In genomic region chr22:44340271-44341239, GRCh38 we compare ENCODE assay signal across 21 cellular contexts. TPM values are rescaled to one million over a fixed set of nuclear protein-coding genes. Genes with fewer than 3 reads are reported as not detected.
DNase-seq lines count a peak whose midpoint lies in the region; ATAC-seq and TF ChIP-seq lines count a peak whose summit lies in the region.
"Had no signal": no experiment of that assay in that cellular context is flagged by ENCODE, and none has a peak within 500 bp of the region (broad histone marks: within the 10 kb centered on the region; RNA-seq: fewer than 3 reads in every experiment).

No MANE protein-coding gene starts in this region.

- 0 out of 4 replicates have a peak overlapping the region, but pooled peaks of 1 of the 2 experiments have one; percentile 28 for H4K8ac ChIP-seq in IMR-90 (ENCODE audit: low read depth in 2 of 2, low read length in 2 of 2)

- H3K4me3 ChIP-seq in IMR-90 (ENCODE audit: insufficient read depth, low read depth, low read length) (no peak overlapping the region), gastroesophageal sphincter (no peak overlapping the region)
- H3K4me3 ChIP-seq: heart left ventricle, left ventricle myocardium inferior, psoas muscle, upper lobe of left lung had no signal

- peaks cover 2% of the 10 kb centered on the region; the same call in 1 of the 2 replicates for H3K27me3 ChIP-seq in IMR-90 (ENCODE audit: control insufficient read depth, insufficient read depth, low read length)
- no peaks in the 10 kb centered on the region for H3K27me3 ChIP-seq in gastroesophageal sphincter
- H3K27me3 ChIP-seq: heart left ventricle, upper lobe of left lung had no signal

- TF ChIP-seq EP300 in gastroesophageal sphincter (IDR thresholded peaks at IDR 0.05), result no peak

- peak overlapping the region; percentile 19; the same call in 1 of the 2 replicates for H4K91ac ChIP-seq in IMR-90 (ENCODE audit: insufficient read depth, low read depth, low read length)

- TF ChIP-seq POLR2A in IMR-90 (IDR thresholded peaks at IDR 0.05; ENCODE audit: low read depth, low read length), result no peak
- no peak for TF ChIP-seq POLR2A in gastroesophageal sphincter (IDR thresholded peaks at IDR 0.05)

- H3K56ac ChIP-seq in IMR-90 (ENCODE audit: extremely low read depth, insufficient read depth, low read length), result no peak overlapping the region

- H3K36me3 ChIP-seq in IMR-90 (ENCODE audit: control insufficient read depth, insufficient read depth, low read length) (no peaks in the 10 kb centered on the region), gastroesophageal sphincter (no peaks in the 10 kb centered on the region)
- H3K36me3 ChIP-seq: heart left ventricle, left ventricle myocardium inferior, upper lobe of left lung had no signal

- TF ChIP-seq CTCF in IMR-90 (conservative IDR thresholded peaks at IDR 0.05; ENCODE audit: low read depth, low read length), result no peak
- TF ChIP-seq CTCF in gastroesophageal sphincter (IDR thresholded peaks at IDR 0.05), result no peak

- peak overlapping the region; percentile 58; the same call in 1 of the 2 replicates for H3K4ac ChIP-seq in IMR-90 (ENCODE audit: low read depth, low read length)

- H3K14ac ChIP-seq in IMR-90 (replicated peaks; ENCODE audit: low read depth, low read length), result no peak overlapping the region

- intact Hi-C loops in IMR-90 (cut with micrococcal nuclease), result no loop called here

- no peak overlapping the region for H2AK9ac ChIP-seq in IMR-90 (replicated peaks; ENCODE audit: low read depth, low read length, poor library complexity)

- WGBS in IMR-90 (ENCODE audit: extremely low coverage in 2 of 2, insufficient read length in 1 of 2), 2 experiments, result 84% methylated on average over 12 of the region's 21 CpGs; no CpG with 5 or more reads in 1 of the 2 experiments
- WGBS in gastroesophageal sphincter (ENCODE audit: low coverage in 1 of 2), 2 donors, result 72% methylated on average over 2 of the region's 21 CpGs; no CpG with 5 or more reads in 1 of the 2 donors

- dilution Hi-C loops in IMR-90 (cut with HindIII; ENCODE audit: low sequenced_read_pairs, unreplicated experiment), result no loop called here

- H2BK20ac ChIP-seq in IMR-90 (ENCODE audit: low read depth, low read length), result 0 out of 2 replicates have a peak overlapping the region, but pooled peaks have one; percentile 35

- CTCF ChIA-PET in IMR-90 (lab: Yijun Ruan, JAX), result interaction anchor here (1.2 kb wide), 1 partner anchor 9 kb away, joined by 3 read pairs; no protein-coding TSS in a partner anchor

- no peak for TF ChIP-seq RAD21 in IMR-90 (IDR thresholded peaks at IDR 0.05; ENCODE audit: low read length)

- POLR2A ChIA-PET in IMR-90 (lab: Charles Lee; ENCODE audit: unreplicated experiment), result no interaction called here

- H2BK15ac ChIP-seq in IMR-90 (ENCODE audit: low read depth, low read length), result no peak overlapping the region

- 0 out of 2 replicates have a peak, but pooled peaks cover 3% of the 10 kb centered on the region for H4K20me1 ChIP-seq in IMR-90 (ENCODE audit: insufficient read depth, low read length)

- H4K5ac ChIP-seq in IMR-90 (ENCODE audit: low read depth, low read length), result no peak overlapping the region

- no peak overlapping the region for H2BK5ac ChIP-seq in IMR-90 (ENCODE audit: low read depth, low read length, poor library complexity, severe bottlenecking)

- no peak overlapping the region for H3K27ac ChIP-seq in IMR-90 (ENCODE audit: insufficient read depth, low read length)
- peak overlapping the region in 3 of 4 donors; percentile 61 to 77 (median 76) for H3K27ac ChIP-seq in gastroesophageal sphincter
- H3K27ac ChIP-seq: 22Rv1, psoas muscle, upper lobe of left lung had no signal

- H3K9me3 ChIP-seq in IMR-90 (ENCODE audit: control insufficient read depth, insufficient read depth, low read length), result no peaks in the 10 kb centered on the region
- H3K9me3 ChIP-seq in gastroesophageal sphincter, result no peaks in the 10 kb centered on the region
- H3K9me3 ChIP-seq: heart left ventricle, left ventricle myocardium inferior, psoas muscle, upper lobe of left lung had no signal

- no peak overlapping the region for H3K9ac ChIP-seq in IMR-90 (ENCODE audit: low read depth, low read length)

- ATAC-seq in IMR-90 (ENCODE audit: low read depth) (no peak), gastroesophageal sphincter (no peak)
- ATAC-seq: activated naive CD4-positive, alpha-beta T cell treated with anti-CD3 and anti-CD28 coated beads, Interleukin-2, amount 50 U/mL, for 72 hours; activated T-cell treated with anti-CD3 and anti-CD28 coated beads, Interleukin-2, amount 50 U/mL, for 4 hours; Panc1 had no signal

- DNase-seq in DMS 273 (lab: John Stamatoyannopoulos, UW; ENCODE audit: unreplicated experiment) (peak; percentile 70), DMS 273 treated with DMSO at 0.1 percent for 48 hours (lab: John Stamatoyannopoulos, UW) (no peak), IMR-90 (no peak), NCI-H446 treated with DMSO at 0.1 percent for 48 hours (lab: John Stamatoyannopoulos, UW) (peak; percentile 5)
- DNase-seq in activated naive CD4-positive, alpha-beta T cell treated with Interleukin-2 at 50 U/mL for 16 hours, result no peak
- DNase-seq in stimulated activated naive CD4-positive, alpha-beta T cell (lab: John Stamatoyannopoulos, UW), result no peak
- no peak for DNase-seq in stimulated activated CD4-positive, alpha-beta T cell treated with anti-CD3 and anti-CD28 coated beads, Interleukin-2, amount 100 ng/mL, for 48 hours
- DNase-seq: activated B cell treated with CpG ODN at 0.5 μM for 24 hours; activated T-cell treated with anti-CD3 and anti-CD28 coated beads, Interleukin-2, amount 50 U/mL, for 4 hours; DND-41; heart left ventricle; left ventricle myocardium inferior; psoas muscle; stimulated activated CD4-positive, alpha-beta T cell treated with anti-CD3 and anti-CD28 coated beads, Interleukin-4, amount 100 ng/mL, for 4 hours; upper lobe of left lung had no signal

- no peak overlapping the region for H3K4me2 ChIP-seq in IMR-90 (ENCODE audit: low read depth, low read length)

- 0 out of 2 replicates have a peak, but pooled peaks cover 8% of the 10 kb centered on the region for H3K9me1 ChIP-seq in IMR-90 (ENCODE audit: insufficient read depth, low read length)

- in situ Hi-C loops in IMR-90 (cut with MboI; ENCODE audit: low sequenced_read_pairs), result no loop called here

- BruUV-seq in IMR-90 (replicated peaks; lab: Mats Ljungman, UMichigan), result no TSS peak

- H3K18ac ChIP-seq in IMR-90 (ENCODE audit: low read depth, low read length), result no peak overlapping the region; the same call in 1 of the 2 replicates

- no peak overlapping the region for H3K23ac ChIP-seq in IMR-90 (ENCODE audit: low read depth, low read length)

- no peaks in the 10 kb centered on the region for H3K79me1 ChIP-seq in IMR-90 (ENCODE audit: low read depth in 1 of 2, low read length in 2 of 2)

- H2BK120ac ChIP-seq in IMR-90 (ENCODE audit: low read depth, low read length), result 0 out of 2 replicates have a peak overlapping the region, but pooled peaks have one; percentile 63

- H2AFZ ChIP-seq in IMR-90 (replicated peaks; ENCODE audit: low read length, poor library complexity), result peak overlapping the region; percentile 16

- H2AK5ac ChIP-seq in IMR-90 (ENCODE audit: low read depth, low read length), result peak overlapping the region; percentile 59

- peaks cover 27% of the 10 kb centered on the region for H3K4me1 ChIP-seq in IMR-90 (ENCODE audit: control insufficient read depth, insufficient read depth, low read length)
- H3K4me1 ChIP-seq in gastroesophageal sphincter, result peaks cover 0 to 27% (median 10%) of the 10 kb centered on the region in 3 donors
- H3K4me1 ChIP-seq: psoas muscle had no signal

TF ChIP-seq in IMR-90, 13 proteins besides CTCF, POLR2A, EP300 and RAD21:
- TF ChIP-seq NFE2L2 (IDR thresholded peaks at IDR 0.05; ENCODE audit: low read depth, low read length), result no peak
- no peak for TF ChIP-seq MXI1 (IDR thresholded peaks at IDR 0.05; ENCODE audit: borderline replicate concordance, low read depth, low read length)
- TF ChIP-seq MAFK (IDR thresholded peaks at IDR 0.05; ENCODE audit: low read depth, low read length), result no peak
- TF ChIP-seq ELK1 (IDR thresholded peaks at IDR 0.05; ENCODE audit: borderline replicate concordance, low read depth, low read length), result no peak
- no peak for TF ChIP-seq CHD1 (IDR thresholded peaks at IDR 0.05; ENCODE audit: low read depth, low read length)
- no peak for TF ChIP-seq RCOR1 (IDR thresholded peaks at IDR 0.05; ENCODE audit: insufficient replicate concordance, low read length)
- TF ChIP-seq RFX5 (IDR thresholded peaks at IDR 0.05; ENCODE audit: low read depth, low read length), result no peak
- TF ChIP-seq, protein P1, sequence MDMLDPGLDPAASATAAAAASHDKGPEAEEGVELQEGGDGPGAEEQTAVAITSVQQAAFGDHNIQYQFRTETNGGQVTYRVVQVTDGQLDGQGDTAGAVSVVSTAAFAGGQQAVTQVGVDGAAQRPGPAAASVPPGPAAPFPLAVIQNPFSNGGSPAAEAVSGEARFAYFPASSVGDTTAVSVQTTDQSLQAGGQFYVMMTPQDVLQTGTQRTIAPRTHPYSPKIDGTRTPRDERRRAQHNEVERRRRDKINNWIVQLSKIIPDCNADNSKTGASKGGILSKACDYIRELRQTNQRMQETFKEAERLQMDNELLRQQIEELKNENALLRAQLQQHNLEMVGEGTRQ (IDR thresholded peaks at IDR 0.05; ENCODE audit: low read depth, low read length), result no peak
- TF ChIP-seq MAZ (IDR thresholded peaks at IDR 0.05; ENCODE audit: borderline replicate concordance, low read depth, low read length), result no peak
- no peak for TF ChIP-seq CEBPB (IDR thresholded peaks at IDR 0.05; ENCODE audit: low read depth, low read length)
- no peak for TF ChIP-seq SMC3 (IDR thresholded peaks at IDR 0.05; ENCODE audit: low read depth, low read length)
- TF ChIP-seq BHLHE40 (IDR thresholded peaks at IDR 0.05; ENCODE audit: low read depth, low read length), result no peak
- no peak for TF ChIP-seq FOS (IDR thresholded peaks at IDR 0.05; ENCODE audit: low read depth, low read length)

RNA-seq across cellular contexts. Expression of gene SHISAL1, which starts 27.8 kb away (rescaled TPM):
- total RNA-seq in IMR-90 (2012; rRNA removed) (1.1 and 1.4 TPM in 2 replicates), gastroesophageal sphincter (10 to 100 TPM in 1 of 4 donors, 1 to 10 TPM in 3; 4.5 to 23.1 (median 6.2) TPM)
- 0.83 and 1.0 TPM in 2 replicates for polyA plus RNA-seq in IMR-90 (2012; rRNA removed)
- 0.36 and 0.56 TPM in 2 replicates for polyA plus RNA-seq in IMR-90 (2012; cell fraction: cytosol; rRNA removed)
- 0.84 and 1.00 TPM in 2 replicates for polyA plus RNA-seq in IMR-90 (2012; cell fraction: nucleus; rRNA removed; ENCODE audit: low replicate concordance)
- total RNA-seq: activated B cell treated with CpG ODN at 0.5 μM for 24 hours; activated naive CD4-positive, alpha-beta T cell treated with anti-CD3 and anti-CD28 coated beads, Interleukin-2, amount 50 U/mL, for 72 hours; activated T-cell treated with anti-CD3 and anti-CD28 coated beads, Interleukin-2, amount 50 U/mL, for 4 hours; mononuclear cell; T-helper 2 cell treated with Interferon-gamma antibody and Interleukin-4, amounts not matched to agents 100 ng/mL and 5 ng/mL, for 36 hours had no signal

Comparison
In these comparisons a context has a peak if more than half of its experiments do, and no peak if none do; other contexts are left out.
1. DNase-seq: peak in DMS 273 (single experiment) and NCI-H446 treated with DMSO at 0.1 percent for 48 hours (single experiment); none in DMS 273 treated with DMSO at 0.1 percent for 48 hours (single experiment), IMR-90 (single experiment), activated naive CD4-positive, alpha-beta T cell treated with Interleukin-2 at 50 U/mL for 16 hours (single experiment), stimulated activated naive CD4-positive, alpha-beta T cell (0 of 6) and stimulated activated CD4-positive, alpha-beta T cell treated with anti-CD3 and anti-CD28 coated beads, Interleukin-2, amount 100 ng/mL, for 48 hours (0 of 2).